Comparison of ENCODE assay signal across 19 cellular contexts in genomic region chr14:103019236-103019635, GRCh38. TPM values are rescaled to one million over a fixed set of nuclear protein-coding genes. Genes with fewer than 3 reads are reported as not detected.
DNase-seq lines count a peak whose midpoint lies in the region; ATAC-seq and TF ChIP-seq lines count a peak whose summit lies in the region.
"Had no signal": no experiment of that assay in that cellular context is flagged by ENCODE, and none has a peak within 500 bp of the region (broad histone marks: within the 10 kb centered on the region; RNA-seq: fewer than 3 reads in every experiment).

No MANE protein-coding gene starts in this region.

- no peak overlapping the region for H3K27ac Mint-ChIP-seq in activated naive CD4-positive, alpha-beta T cell treated with anti-CD3 and anti-CD28 coated beads, Interleukin-2, amount 10 ng/mL, durations not matched to agents 7 days and 5 days
- H3K27ac Mint-ChIP-seq in stimulated activated naive B cell treated with anti-CD40 and anti-IgM and Interleukin-4, amounts not matched to agents 10 μg/mL and 1 μg/mL and 100 μg/mL, for 72 hours = no peak overlapping the region
- H3K27ac Mint-ChIP-seq: B cell had no signal

- no peak overlapping the region for H2AK5ac ChIP-seq in mesenchymal stem cell (ENCODE audit: low read length, severe bottlenecking)

- H3K14ac ChIP-seq in mesenchymal stem cell (ENCODE audit: low read length in 2 of 2) = peak overlapping the region in 1 of 2 experiments; percentile 39

- H3K27me3 ChIP-seq in Peyer's patch (no peaks in the 10 kb centered on the region), mesenchymal stem cell (ENCODE audit: control insufficient read depth in 1 of 2, insufficient read depth in 1 of 2, low read length in 2 of 2) (no peaks in the 10 kb centered on the region), left ventricle myocardium inferior (ENCODE audit: low read depth) (no peaks in the 10 kb centered on the region)

- TF ChIP-seq POLR2A in Peyer's patch (IDR thresholded peaks at IDR 0.05) = no peak

- 98% methylated on average over 11 of the region's 11 CpGs for WGBS in mesenchymal stem cell

- H2BK5ac ChIP-seq in mesenchymal stem cell (ENCODE audit: low read depth, low read length, poor library complexity, severe bottlenecking) = no peak overlapping the region

- DNase-seq in Peyer's patch = peak in 2 of 3 donors; percentile 11 to 42
- no peak for DNase-seq in caudate nucleus (lab: John Stamatoyannopoulos, UW)
- DNase-seq in mesenchymal stem cell = no peak
- DNase-seq in substantia nigra (lab: John Stamatoyannopoulos, UW) = no peak
- no peak for DNase-seq in COLO829 (ENCODE audit: low spot score)
- DNase-seq in activated naive CD4-positive, alpha-beta T cell treated with anti-CD3 and anti-CD28 coated beads, Interleukin-2, amount 10 ng/mL, durations not matched to agents 7 days and 5 days = no peak
- no peak for DNase-seq in stimulated activated naive B cell treated with anti-CD40 and anti-IgM and Interleukin-4, amounts not matched to agents 10 μg/mL and 1 μg/mL and 100 μg/mL, for 72 hours
- DNase-seq in left ventricle myocardium inferior = no peak
- DNase-seq: DMS79, NCI-H1105 treated with DMSO at 0.1 percent for 48 hours, NCI-H2029 treated with DMSO at 0.1 percent for 48 hours, NCI-H345, NCI-H524, PC-3, RPMI8226 had no signal

- H3K79me1 ChIP-seq in mesenchymal stem cell (replicated peaks; ENCODE audit: low read length, poor library complexity, severe bottlenecking) = peaks cover 3% of the 10 kb centered on the region

- H3K27me3 Mint-ChIP-seq in activated naive CD4-positive, alpha-beta T cell treated with anti-CD3 and anti-CD28 coated beads, Interleukin-2, amount 10 ng/mL, durations not matched to agents 7 days and 5 days = peaks cover 28% of the 10 kb centered on the region
- peaks cover 0 to 12% of the 10 kb centered on the region in 2 donors for H3K27me3 Mint-ChIP-seq in stimulated activated naive B cell treated with anti-CD40 and anti-IgM and Interleukin-4, amounts not matched to agents 10 μg/mL and 1 μg/mL and 100 μg/mL, for 72 hours
- H3K27me3 Mint-ChIP-seq: B cell, IgD-negative memory B cell had no signal

- H2BK12ac ChIP-seq in mesenchymal stem cell (ENCODE audit: low read length in 2 of 2) = peak overlapping the region in 1 of 2 experiments; percentile 31

- no peak overlapping the region for H3K4me3 ChIP-seq in Peyer's patch
- H3K4me3 ChIP-seq in mesenchymal stem cell (ENCODE audit: insufficient read depth in 1 of 2, low read depth in 1 of 2, low read length in 2 of 2) = no peak overlapping the region
- H3K4me3 ChIP-seq in left ventricle myocardium inferior = no peak overlapping the region
- H3K4me3 ChIP-seq: A549 had no signal

- intact Hi-C loops in left ventricle myocardium inferior (cut with micrococcal nuclease) = no loop called here

- no peak overlapping the region for H3K23ac ChIP-seq in mesenchymal stem cell (ENCODE audit: low read length in 2 of 2)

- H3K4me1 ChIP-seq in Peyer's patch = peaks cover 0 to 28% (median 0%) of the 10 kb centered on the region in 4 donors
- peaks cover 56% of the 10 kb centered on the region for H3K4me1 ChIP-seq in mesenchymal stem cell (ENCODE audit: control insufficient read depth, insufficient read depth, low read depth, low read length)
- peaks cover 93% of the 10 kb centered on the region for H3K4me1 ChIP-seq in left ventricle myocardium inferior

- no peaks in the 10 kb centered on the region for H3K9me3 ChIP-seq in Peyer's patch
- H3K9me3 ChIP-seq in mesenchymal stem cell (ENCODE audit: control insufficient read depth, low read length) = no peaks in the 10 kb centered on the region
- H3K9me3 ChIP-seq in left ventricle myocardium inferior (replicated peaks) = no peaks in the 10 kb centered on the region
- H3K9me3 ChIP-seq: A549 had no signal

- no peak overlapping the region for H2BK15ac ChIP-seq in mesenchymal stem cell (ENCODE audit: low read depth, poor library complexity, severe bottlenecking)

- TF ChIP-seq CTCF in Peyer's patch (IDR thresholded peaks at IDR 0.05) (no peak), left ventricle myocardium inferior (IDR thresholded peaks at IDR 0.05; ENCODE audit: borderline replicate concordance) (no peak)

- ATAC-seq in stimulated activated naive B cell treated with anti-CD40 and anti-IgM and Interleukin-4, amounts not matched to agents 10 μg/mL and 1 μg/mL and 100 μg/mL, for 72 hours (replicated peaks) = no peak
- ATAC-seq: A549, PC-3 had no signal

- H3K4me3 Mint-ChIP-seq in activated naive CD4-positive, alpha-beta T cell treated with anti-CD3 and anti-CD28 coated beads, Interleukin-2, amount 10 ng/mL, durations not matched to agents 7 days and 5 days = no peak overlapping the region
- no peak overlapping the region for H3K4me3 Mint-ChIP-seq in stimulated activated naive B cell treated with anti-CD40 and anti-IgM and Interleukin-4, amounts not matched to agents 10 μg/mL and 1 μg/mL and 100 μg/mL, for 72 hours
- H3K4me3 Mint-ChIP-seq: B cell, CD14-positive monocyte had no signal

- H3K4me2 ChIP-seq in mesenchymal stem cell (ENCODE audit: low read length, poor library complexity, severe bottlenecking) = no peak overlapping the region
- H3K4me2 ChIP-seq: A549 had no signal

- H3K36me3 Mint-ChIP-seq in activated naive CD4-positive, alpha-beta T cell treated with anti-CD3 and anti-CD28 coated beads, Interleukin-2, amount 10 ng/mL, durations not matched to agents 7 days and 5 days = no peaks in the 10 kb centered on the region
- H3K36me3 Mint-ChIP-seq in stimulated activated naive B cell treated with anti-CD40 and anti-IgM and Interleukin-4, amounts not matched to agents 10 μg/mL and 1 μg/mL and 100 μg/mL, for 72 hours = peaks cover 9 to 25% of the 10 kb centered on the region in 2 donors
- H3K36me3 Mint-ChIP-seq: CD14-positive monocyte had no signal

- no peak overlapping the region for H2AFZ ChIP-seq in mesenchymal stem cell (ENCODE audit: low read depth, low read length)

- no peak overlapping the region for H3K9ac ChIP-seq in mesenchymal stem cell (ENCODE audit: low read length)

- H4K8ac ChIP-seq in mesenchymal stem cell (ENCODE audit: low read length) = peak overlapping the region; percentile 19

- H3K18ac ChIP-seq in mesenchymal stem cell (ENCODE audit: low read depth in 1 of 2, low read length in 2 of 2) = no peak overlapping the region

- H2BK120ac ChIP-seq in mesenchymal stem cell (ENCODE audit: low read depth, low read length) = no peak overlapping the region

- H3K36me3 ChIP-seq in Peyer's patch = no peaks in the 10 kb centered on the region
- peaks cover 11 to 12% of the 10 kb centered on the region in 2 experiments for H3K36me3 ChIP-seq in mesenchymal stem cell (ENCODE audit: control insufficient read depth in 1 of 2, insufficient read depth in 2 of 2, low read depth in 1 of 2, low read length in 2 of 2)
- no peaks in the 10 kb centered on the region for H3K36me3 ChIP-seq in left ventricle myocardium inferior

- peaks cover 11% of the 10 kb centered on the region for H3K4me1 Mint-ChIP-seq in activated naive CD4-positive, alpha-beta T cell treated with anti-CD3 and anti-CD28 coated beads, Interleukin-2, amount 10 ng/mL, durations not matched to agents 7 days and 5 days
- H3K4me1 Mint-ChIP-seq in stimulated activated naive B cell treated with anti-CD40 and anti-IgM and Interleukin-4, amounts not matched to agents 10 μg/mL and 1 μg/mL and 100 μg/mL, for 72 hours = peaks cover 20 to 37% of the 10 kb centered on the region in 2 donors

- no peak overlapping the region for H3K4ac ChIP-seq in mesenchymal stem cell (ENCODE audit: low read depth in 1 of 2, low read length in 2 of 2)

- CTCF ChIA-PET in activated naive CD4-positive, alpha-beta T cell treated with anti-CD3 and anti-CD28 coated beads, Interleukin-2, amount 10 ng/mL, durations not matched to agents 7 days and 5 days (lab: Charles Lee) = interaction anchor here (1.0 kb wide), 1 partner anchor 86 kb away, joined by 3 read pairs; no protein-coding TSS in a partner anchor

- no peak overlapping the region for H4K91ac ChIP-seq in mesenchymal stem cell (ENCODE audit: low read length)

- no peaks in the 10 kb centered on the region for H3K9me3 Mint-ChIP-seq in activated naive CD4-positive, alpha-beta T cell treated with anti-CD3 and anti-CD28 coated beads, Interleukin-2, amount 10 ng/mL, durations not matched to agents 7 days and 5 days
- no peaks in the 10 kb centered on the region for H3K9me3 Mint-ChIP-seq in stimulated activated naive B cell treated with anti-CD40 and anti-IgM and Interleukin-4, amounts not matched to agents 10 μg/mL and 1 μg/mL and 100 μg/mL, for 72 hours
- H3K9me3 Mint-ChIP-seq: IgD-negative memory B cell had no signal

- no peak overlapping the region for H3K27ac ChIP-seq in Peyer's patch
- H3K27ac ChIP-seq in caudate nucleus (ENCODE audit: low read depth, low read length) = peak overlapping the region; percentile 87
- H3K27ac ChIP-seq in mesenchymal stem cell (ENCODE audit: low read length, poor library complexity, severe bottlenecking) = no peak overlapping the region
- peak overlapping the region; percentile 80 for H3K27ac ChIP-seq in substantia nigra (ENCODE audit: low read depth, low read length, poor library complexity, severe bottlenecking)
- no peak overlapping the region for H3K27ac ChIP-seq in left ventricle myocardium inferior (replicated peaks)
- H3K27ac ChIP-seq: A549 had no signal

RNA-seq across cellular contexts. Expression of gene CDC42BPB, which starts 38.1 kb away (rescaled TPM):
- total RNA-seq in Peyer's patch = 100 to 1,000 TPM; 145 to 255 (median 197) TPM
- 64.0 TPM for polyA plus RNA-seq in mesenchymal stem cell (2013, experiment 1 of 2)
- 61.5 TPM for polyA plus RNA-seq in mesenchymal stem cell (2013, experiment 2 of 2)
- 67.1 TPM for total RNA-seq in left ventricle myocardium inferior

Comparison
In these comparisons a context has a peak if more than half of its experiments do, and no peak if none do; other contexts are left out.
1. DNase-seq: peak in Peyer's patch (2 of 3); none in caudate nucleus (0 of 61), mesenchymal stem cell (single experiment), substantia nigra (0 of 49), COLO829 (single experiment), activated naive CD4-positive, alpha-beta T cell treated with anti-CD3 and anti-CD28 coated beads, Interleukin-2, amount 10 ng/mL, durations not matched to agents 7 days and 5 days (single experiment), stimulated activated naive B cell treated with anti-CD40 and anti-IgM and Interleukin-4, amounts not matched to agents 10 μg/mL and 1 μg/mL and 100 μg/mL, for 72 hours (single experiment) and left ventricle myocardium inferior (single experiment).
2. H3K27ac ChIP-seq: peak in caudate nucleus (single experiment) and substantia nigra (single experiment); none in Peyer's patch (0 of 4), mesenchymal stem cell (single experiment) and left ventricle myocardium inferior (single experiment).